Comparison of ENCODE assay signal across 8 cellular contexts in the genomic region with DNA sequence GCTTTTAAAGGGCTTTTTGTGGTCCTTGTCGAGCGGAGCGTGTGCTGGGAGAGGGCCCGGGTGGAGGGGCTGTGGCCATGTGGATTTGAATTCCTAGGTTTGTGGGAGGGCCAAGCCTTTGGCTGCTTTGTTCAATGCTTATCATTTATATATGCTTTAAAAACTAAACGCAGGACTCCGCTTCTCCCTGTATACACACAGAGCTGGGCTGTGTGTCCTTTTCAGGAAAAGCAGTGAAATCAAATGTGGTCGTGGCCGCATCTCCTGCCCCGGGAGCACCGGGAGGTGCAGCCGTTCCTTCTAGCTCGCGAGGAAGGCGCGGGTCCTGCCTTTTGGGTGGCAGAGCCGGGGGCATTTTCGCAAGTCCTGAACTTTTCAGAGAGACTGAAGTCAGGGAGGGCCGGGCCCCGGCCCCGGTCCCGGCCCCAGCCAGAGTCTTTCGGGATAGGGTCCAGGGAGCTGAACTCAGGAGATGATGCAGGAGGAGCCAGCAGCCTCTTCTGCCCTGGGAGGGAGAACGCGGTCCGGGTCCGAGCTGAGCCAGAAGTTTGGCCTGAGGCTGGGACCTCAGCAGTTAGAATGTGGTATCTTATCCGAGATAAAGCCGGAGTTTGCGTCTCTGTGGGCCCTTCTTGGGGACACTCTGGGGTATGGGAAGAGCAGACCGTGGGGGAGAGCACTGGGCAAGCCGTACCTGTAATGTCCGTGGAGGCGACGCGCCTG.
DNase-seq lines count a peak whose midpoint lies in the region; ATAC-seq and TF ChIP-seq lines count a peak whose summit lies in the region.

No MANE protein-coding gene starts in this region.

- peak overlapping the region; percentile 67 to 83 (median 71) for H3K4me3 ChIP-seq in breast epithelium

- no peak for TF ChIP-seq CTCF in breast epithelium (IDR thresholded peaks at IDR 0.05)

- no peaks in the 10 kb centered on the region for H3K4me1 ChIP-seq in breast epithelium

- H3K4me1 Mint-ChIP-seq in stimulated activated naive CD8-positive, alpha-beta T cell treated with anti-CD3 and anti-CD28 coated beads, Interleukin-15, amount 100 ng/mL, for 72 hours, result peaks cover 32% of the 10 kb centered on the region

- H3K27me3 ChIP-seq in breast epithelium, result no peaks in the 10 kb centered on the region

- intact Hi-C loops in breast epithelium (cut with DNase I; ENCODE audit: low total_unique reads), result no loop called here
- intact Hi-C loops in left colon (cut with DNase I, micrococcal nuclease), result no loop called here

- peak overlapping the region; percentile 71 to 87 for H3K27ac ChIP-seq in breast epithelium

- H3K27me3 Mint-ChIP-seq in stimulated activated naive CD8-positive, alpha-beta T cell treated with anti-CD3 and anti-CD28 coated beads, Interleukin-15, amount 100 ng/mL, for 72 hours, result peaks cover 47% of the 10 kb centered on the region

- TF ChIP-seq POLR2A in breast epithelium (IDR thresholded peaks at IDR 0.05), result no peak

- no peaks in the 10 kb centered on the region for H3K9me3 ChIP-seq in breast epithelium

- no peak overlapping the region for H3K27ac Mint-ChIP-seq in stimulated activated naive CD8-positive, alpha-beta T cell treated with anti-CD3 and anti-CD28 coated beads, Interleukin-15, amount 100 ng/mL, for 72 hours

- no peaks in the 10 kb centered on the region for H3K36me3 ChIP-seq in breast epithelium

- H3K9me3 Mint-ChIP-seq in stimulated activated naive CD8-positive, alpha-beta T cell treated with anti-CD3 and anti-CD28 coated beads, Interleukin-15, amount 100 ng/mL, for 72 hours, result no peaks in the 10 kb centered on the region

- ATAC-seq in HG03039 (IDR thresholded peaks at IDR 0.05; ENCODE audit: unreplicated experiment) (peak; percentile 9), left colon (peak; percentile 35), GM18519 (IDR thresholded peaks at IDR 0.05; ENCODE audit: low FRiP score, unreplicated experiment) (no peak)
- ATAC-seq in stimulated activated naive CD8-positive, alpha-beta T cell treated with anti-CD3 and anti-CD28 coated beads, Interleukin-15, amount 100 ng/mL, for 72 hours, result peak; percentile 24

- DNase-seq in activated CD8-positive, alpha-beta memory T cell treated with anti-CD3 and anti-CD28 coated beads for 24 hours, result peak; percentile 59
- no peak for DNase-seq in activated CD8-positive, alpha-beta memory T cell treated with anti-CD3 and anti-CD28 coated beads, Interleukin-2, amount 50 U/mL, for 4 hours
- peak; percentile 16 to 32 for DNase-seq in SHP77 (lab: John Stamatoyannopoulos, UW)
- DNase-seq in breast epithelium (ENCODE audit: low spot score in 2 of 2), result no peak
- peak in 1 of 2 donors; percentile 36 for DNase-seq in left colon
- peak in 1 of 2 donors; percentile 9 for DNase-seq in stimulated activated naive CD8-positive, alpha-beta T cell treated with anti-CD3 and anti-CD28 coated beads, Interleukin-15, amount 100 ng/mL, for 72 hours

- peak overlapping the region; percentile 81 to 88 for H3K4me3 Mint-ChIP-seq in stimulated activated naive CD8-positive, alpha-beta T cell treated with anti-CD3 and anti-CD28 coated beads, Interleukin-15, amount 100 ng/mL, for 72 hours

Comparison
In these comparisons a context has a peak if more than half of its experiments do, and no peak if none do; other contexts are left out.
1. DNase-seq: peak in activated CD8-positive, alpha-beta memory T cell treated with anti-CD3 and anti-CD28 coated beads for 24 hours (single experiment) and SHP77 (2 of 2); none in activated CD8-positive, alpha-beta memory T cell treated with anti-CD3 and anti-CD28 coated beads, Interleukin-2, amount 50 U/mL, for 4 hours (single experiment) and breast epithelium (0 of 2).